ENCODE assay signal across 10 cellular contexts in the genomic region with DNA sequence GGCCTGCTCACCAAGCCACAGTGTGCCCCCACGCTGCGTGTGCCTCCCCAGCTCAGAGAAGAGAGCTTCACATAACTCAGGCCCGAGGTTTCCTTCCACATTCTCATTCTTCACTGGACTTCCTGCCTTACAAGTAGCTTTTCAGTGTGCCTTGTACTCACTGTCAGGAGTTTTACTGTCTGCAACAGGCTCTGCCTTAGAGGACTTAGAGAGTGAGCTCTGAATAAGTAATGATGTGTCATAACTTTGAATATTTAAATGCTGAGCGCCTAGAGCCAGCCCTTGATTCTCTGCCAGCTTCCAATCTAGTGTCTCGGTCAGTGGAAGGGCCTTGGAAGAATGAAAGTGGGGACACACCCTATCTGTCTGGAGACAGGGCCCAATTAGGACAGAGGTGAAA.
A peak's percentile ranks its signal among the peaks of the same experiment; 100 is the strongest.
DNase-seq lines count a peak whose midpoint lies in the region; ATAC-seq and TF ChIP-seq lines count a peak whose summit lies in the region.
"Had no signal": no experiment of that assay in that cellular context is flagged by ENCODE, and none has a peak within 500 bp of the region (broad histone marks: within the 10 kb centered on the region; RNA-seq: fewer than 3 reads in every experiment).

No MANE protein-coding gene starts in this region.

- peaks cover 14% of the 10 kb centered on the region for H3K4me1 ChIP-seq in RWPE2 (ENCODE audit: insufficient read depth, poor library complexity, severe bottlenecking)

- TF ChIP-seq CTCF in AG09309 (IDR thresholded peaks at IDR 0.05; ENCODE audit: control insufficient read depth, insufficient read depth, low read depth, low read length, missing control alignments) = no peak
- TF ChIP-seq CTCF in RWPE2 (IDR thresholded peaks at IDR 0.05; ENCODE audit: poor library complexity, severe bottlenecking) = no peak
- TF ChIP-seq CTCF in fibroblast of pulmonary artery (IDR thresholded peaks at IDR 0.05; ENCODE audit: low read length, missing control alignments) = no peak
- no peak for TF ChIP-seq CTCF in GM13977 (IDR thresholded peaks at IDR 0.05; ENCODE audit: extremely low read depth, insufficient read depth, missing control alignments)

- peak; percentile 97 for ATAC-seq in RWPE2 (ENCODE audit: low read depth)
- no peak for ATAC-seq in GM18511 (IDR thresholded peaks at IDR 0.05; ENCODE audit: unreplicated experiment)

- H3K27me3 ChIP-seq in RWPE2 (ENCODE audit: insufficient read depth, poor library complexity, severe bottlenecking) = no peaks in the 10 kb centered on the region

- in situ Hi-C loops in GM13977 (cut with MboI; ENCODE audit: low pct_unique_long_range_greater_than_20kb, low sequenced_read_pairs, unreplicated experiment) = no loop called here

- H3K27ac ChIP-seq in RWPE2 (ENCODE audit: poor library complexity, severe bottlenecking) = peak overlapping the region; percentile 85

- DNase-seq in AG09309 (ENCODE audit: low read depth) = peak; percentile 90
- no peak for DNase-seq in RWPE2 (ENCODE audit: low spot score)
- peak; percentile 86 for DNase-seq in fibroblast of pulmonary artery (ENCODE audit: low read depth)
- DNase-seq in pons (ENCODE audit: low spot score) = peak; percentile 38
- no peak for DNase-seq in GM13977 (ENCODE audit: low spot score)
- no peak for DNase-seq in hippocampal formation (lab: John Stamatoyannopoulos, UW)
- no peak for DNase-seq in HUDEP-2 (lab: John Stamatoyannopoulos, UW; ENCODE audit: unreplicated experiment in 76 of 76)
- DNase-seq: erythroblast, NCI-H1092 had no signal

- H3K9me3 ChIP-seq in RWPE2 (ENCODE audit: severe bottlenecking) = no peaks in the 10 kb centered on the region

- no peak overlapping the region for H3K4me3 ChIP-seq in AG09309 (ENCODE audit: control insufficient read depth, low read depth, low read length)
- no peak overlapping the region for H3K4me3 ChIP-seq in RWPE2 (ENCODE audit: severe bottlenecking)
- no peak overlapping the region for H3K4me3 ChIP-seq in fibroblast of pulmonary artery (replicated peaks; ENCODE audit: low read depth, low read length)

- peaks cover 42% of the 10 kb centered on the region for H3K36me3 ChIP-seq in RWPE2 (ENCODE audit: low read depth)

Comparison
In these comparisons a context has a peak if more than half of its experiments do, and no peak if none do; other contexts are left out.
1. DNase-seq: peak in AG09309 (single experiment), fibroblast of pulmonary artery (single experiment) and pons (single experiment); none in RWPE2 (single experiment), GM13977 (single experiment), hippocampal formation (0 of 2) and HUDEP-2 (0 of 76).